Comparison of ENCODE assay signal across 16 cellular contexts in genomic region chr1:204319027-204319426, GRCh38. TPM values are rescaled to one million over a fixed set of nuclear protein-coding genes. Genes with fewer than 3 reads are reported as not detected.
DNase-seq lines count a peak whose midpoint lies in the region; ATAC-seq and TF ChIP-seq lines count a peak whose summit lies in the region.
"Had no signal": no experiment of that assay in that cellular context is flagged by ENCODE, and none has a peak within 500 bp of the region (broad histone marks: within the 10 kb centered on the region; RNA-seq: fewer than 3 reads in every experiment).

No MANE protein-coding gene starts in this region.

- no peaks in the 10 kb centered on the region for H3K36me3 ChIP-seq in colonic mucosa
- H3K36me3 ChIP-seq in mesenchymal stem cell (ENCODE audit: control insufficient read depth in 1 of 2, insufficient read depth in 2 of 2, low read depth in 1 of 2, low read length in 2 of 2) = no peaks in the 10 kb centered on the region
- H3K36me3 ChIP-seq: ascending aorta, upper lobe of left lung had no signal

- POLR2A ChIA-PET in activated CD4-positive, alpha-beta T cell treated with anti-CD3 and anti-CD28 coated beads for 36 hours (lab: Charles Lee) = no interaction called here
- POLR2A ChIA-PET in activated CD8-positive, alpha-beta T cell treated with anti-CD3 and anti-CD28 coated beads for 36 hours (lab: Charles Lee) = interaction anchor here (0.7 kb wide), 1 partner anchor 247 kb away, joined by 3 read pairs; no protein-coding TSS in a partner anchor

- H3K79me1 ChIP-seq in mesenchymal stem cell (replicated peaks; ENCODE audit: low read length, poor library complexity, severe bottlenecking) = no peaks in the 10 kb centered on the region

- H3K36me3 Mint-ChIP-seq in activated CD4-positive, alpha-beta T cell treated with anti-CD3 and anti-CD28 coated beads for 36 hours (ENCODE audit: low read depth) = no peaks in the 10 kb centered on the region
- H3K36me3 Mint-ChIP-seq in activated CD8-positive, alpha-beta T cell treated with anti-CD3 and anti-CD28 coated beads for 36 hours (ENCODE audit: low read depth) = no peaks in the 10 kb centered on the region
- H3K36me3 Mint-ChIP-seq: CD4-positive, CD25-positive, alpha-beta regulatory T cell; WTC11 had no signal

- 31% methylated on average over 4 of the region's 5 CpGs for WGBS in mesenchymal stem cell

- peak overlapping the region; percentile 27 for H2BK120ac ChIP-seq in mesenchymal stem cell (ENCODE audit: low read depth, low read length)

- no peak for ATAC-seq in activated CD4-positive, alpha-beta T cell treated with anti-CD3 and anti-CD28 coated beads for 36 hours
- ATAC-seq in GM18873 (IDR thresholded peaks at IDR 0.05; ENCODE audit: low FRiP score, unreplicated experiment) = no peak
- no peak for ATAC-seq in activated CD8-positive, alpha-beta T cell treated with anti-CD3 and anti-CD28 coated beads for 36 hours
- ATAC-seq: WTC11 had no signal

- H3K4me2 ChIP-seq in mesenchymal stem cell (ENCODE audit: low read length, poor library complexity, severe bottlenecking) = no peak overlapping the region

- H3K27ac ChIP-seq in colonic mucosa (peak overlapping the region; percentile 46), mesenchymal stem cell (ENCODE audit: low read length, poor library complexity, severe bottlenecking) (no peak overlapping the region), temporal lobe (ENCODE audit: low read depth, low read length) (peak overlapping the region; percentile 10)
- H3K27ac ChIP-seq: ascending aorta had no signal

- no peak overlapping the region for H3K14ac ChIP-seq in mesenchymal stem cell (ENCODE audit: low read length in 2 of 2)

- H3K27me3 ChIP-seq in colonic mucosa (no peaks in the 10 kb centered on the region), mesenchymal stem cell (ENCODE audit: control insufficient read depth in 1 of 2, insufficient read depth in 1 of 2, low read length in 2 of 2) (peaks cover 16 to 23% of the 10 kb centered on the region in 2 experiments)
- H3K27me3 ChIP-seq: ascending aorta, upper lobe of left lung had no signal

- H2AFZ ChIP-seq in mesenchymal stem cell (ENCODE audit: low read depth, low read length) = no peak overlapping the region

- no peak overlapping the region for H2AK5ac ChIP-seq in mesenchymal stem cell (ENCODE audit: low read length, severe bottlenecking)

- H3K9me3 ChIP-seq in colonic mucosa (no peaks in the 10 kb centered on the region), mesenchymal stem cell (ENCODE audit: control insufficient read depth, low read length) (no peaks in the 10 kb centered on the region)
- H3K9me3 ChIP-seq: ascending aorta, upper lobe of left lung had no signal

- H3K9ac ChIP-seq in colonic mucosa (ENCODE audit: low read depth in 2 of 2, low read length in 2 of 2) (no peak overlapping the region), mesenchymal stem cell (ENCODE audit: low read length) (no peak overlapping the region)

- H2BK5ac ChIP-seq in mesenchymal stem cell (ENCODE audit: low read depth, low read length, poor library complexity, severe bottlenecking) = no peak overlapping the region

- no peak overlapping the region for H2BK15ac ChIP-seq in mesenchymal stem cell (ENCODE audit: low read depth, poor library complexity, severe bottlenecking)

- CTCF ChIA-PET in activated CD4-positive, alpha-beta T cell treated with anti-CD3 and anti-CD28 coated beads for 36 hours (lab: Charles Lee) = interaction anchor here (1.5 kb wide), 1 partner anchor 11 kb away, joined by 4 read pairs; no protein-coding TSS in a partner anchor
- CTCF ChIA-PET in activated CD8-positive, alpha-beta T cell treated with anti-CD3 and anti-CD28 coated beads for 36 hours (lab: Charles Lee) = interaction anchor here (0.8 kb wide), 1 partner anchor 45 kb away, joined by 4 read pairs; no protein-coding TSS in a partner anchor

- no peaks in the 10 kb centered on the region for H3K9me3 Mint-ChIP-seq in activated CD4-positive, alpha-beta T cell treated with anti-CD3 and anti-CD28 coated beads for 36 hours (ENCODE audit: low read depth)
- no peaks in the 10 kb centered on the region for H3K9me3 Mint-ChIP-seq in activated CD8-positive, alpha-beta T cell treated with anti-CD3 and anti-CD28 coated beads for 36 hours
- H3K9me3 Mint-ChIP-seq: CD4-positive, CD25-positive, alpha-beta regulatory T cell; WTC11 had no signal

- peak overlapping the region; percentile 48 for H3K27ac Mint-ChIP-seq in activated CD4-positive, alpha-beta T cell treated with anti-CD3 and anti-CD28 coated beads for 36 hours
- H3K27ac Mint-ChIP-seq in activated CD8-positive, alpha-beta T cell treated with anti-CD3 and anti-CD28 coated beads for 36 hours = no peak overlapping the region
- H3K27ac Mint-ChIP-seq: CD4-positive, CD25-positive, alpha-beta regulatory T cell; WTC11 had no signal

- H3K4me3 ChIP-seq in colonic mucosa = no peak overlapping the region
- H3K4me3 ChIP-seq in mesenchymal stem cell (ENCODE audit: insufficient read depth in 1 of 2, low read depth in 1 of 2, low read length in 2 of 2) = no peak overlapping the region
- H3K4me3 ChIP-seq: ascending aorta, upper lobe of left lung had no signal

- H3K18ac ChIP-seq in mesenchymal stem cell (ENCODE audit: low read depth in 1 of 2, low read length in 2 of 2) = peak overlapping the region; percentile 81 to 93

- intact Hi-C loops in activated CD4-positive, alpha-beta T cell treated with anti-CD3 and anti-CD28 coated beads for 36 hours (cut with DNase I, micrococcal nuclease) = no loop called here
- intact Hi-C loops in colonic mucosa (cut with DNase I) = no loop called here
- intact Hi-C loops in activated CD8-positive, alpha-beta T cell treated with anti-CD3 and anti-CD28 coated beads for 36 hours (cut with micrococcal nuclease) = no loop called here

- peak overlapping the region in 1 of 2 experiments; percentile 86 for H3K4ac ChIP-seq in mesenchymal stem cell (ENCODE audit: low read depth in 1 of 2, low read length in 2 of 2)

- H3K27me3 Mint-ChIP-seq in activated CD4-positive, alpha-beta T cell treated with anti-CD3 and anti-CD28 coated beads for 36 hours = no peaks in the 10 kb centered on the region
- H3K27me3 Mint-ChIP-seq in activated CD8-positive, alpha-beta T cell treated with anti-CD3 and anti-CD28 coated beads for 36 hours = no peaks in the 10 kb centered on the region

- H4K8ac ChIP-seq in mesenchymal stem cell (ENCODE audit: low read length) = peak overlapping the region; percentile 33

- H2BK12ac ChIP-seq in mesenchymal stem cell (ENCODE audit: low read length in 2 of 2) = peak overlapping the region; percentile 49 to 95

- peaks cover 22% of the 10 kb centered on the region for H3K4me1 Mint-ChIP-seq in activated CD4-positive, alpha-beta T cell treated with anti-CD3 and anti-CD28 coated beads for 36 hours
- peaks cover 17% of the 10 kb centered on the region for H3K4me1 Mint-ChIP-seq in activated CD8-positive, alpha-beta T cell treated with anti-CD3 and anti-CD28 coated beads for 36 hours (ENCODE audit: low read depth)
- H3K4me1 Mint-ChIP-seq: CD4-positive, CD25-positive, alpha-beta regulatory T cell had no signal

- H3K4me1 ChIP-seq in colonic mucosa = peaks cover 6% of the 10 kb centered on the region
- peaks cover 10% of the 10 kb centered on the region for H3K4me1 ChIP-seq in mesenchymal stem cell (ENCODE audit: control insufficient read depth, insufficient read depth, low read depth, low read length)
- H3K4me1 ChIP-seq: ascending aorta had no signal

- TF ChIP-seq CTCF in colonic mucosa (IDR thresholded peaks at IDR 0.05) = no peak
- TF ChIP-seq CTCF in activated CD8-positive, alpha-beta T cell treated with anti-CD3 and anti-CD28 coated beads for 36 hours (IDR thresholded peaks at IDR 0.05) = no peak

- no peak overlapping the region for H3K4me3 Mint-ChIP-seq in activated CD4-positive, alpha-beta T cell treated with anti-CD3 and anti-CD28 coated beads for 36 hours
- no peak overlapping the region for H3K4me3 Mint-ChIP-seq in activated CD8-positive, alpha-beta T cell treated with anti-CD3 and anti-CD28 coated beads for 36 hours
- H3K4me3 Mint-ChIP-seq: CD4-positive, CD25-positive, alpha-beta regulatory T cell; WTC11 had no signal

- no peak overlapping the region for H3K23ac ChIP-seq in mesenchymal stem cell (ENCODE audit: low read length in 2 of 2)

- H4K91ac ChIP-seq in mesenchymal stem cell (ENCODE audit: low read length) = peak overlapping the region; percentile 81

- DNase-seq in activated CD4-positive, alpha-beta T cell treated with anti-CD3 and anti-CD28 coated beads for 36 hours = no peak
- no peak for DNase-seq in activated CD4-positive, alpha-beta T cell treated with anti-CD3 and anti-CD28 coated beads, Interleukin-2, amount 50 U/mL, for 4 hours
- DNase-seq in colonic mucosa (no peak), mesenchymal stem cell (peak; percentile 64), iPS-NIHi7 (ENCODE audit: extremely low spot score) (no peak)
- DNase-seq in activated CD8-positive, alpha-beta T cell treated with anti-CD3 and anti-CD28 coated beads for 36 hours = no peak
- DNase-seq: activated gamma-delta T cell; CD4-positive, CD25-positive, alpha-beta regulatory T cell; NCI-H1105 treated with DMSO at 0.1 percent for 48 hours; SIG-M5; T-helper 2 cell had no signal

RNA-seq across cellular contexts. Expression of gene PLEKHA6, which starts 40.7 kb away (rescaled TPM):
- under 1 TPM; 0.86 to 0.87 TPM for total RNA-seq in activated CD4-positive, alpha-beta T cell treated with anti-CD3 and anti-CD28 coated beads for 36 hours
- 100 to 1,000 TPM in 1 of 2 donors, 10 to 100 TPM in 1; 84.5 to 165 TPM for total RNA-seq in colonic mucosa
- polyA plus RNA-seq in mesenchymal stem cell (2013, experiment 1 of 2) = 4.0 TPM
- 4.8 TPM for polyA plus RNA-seq in mesenchymal stem cell (2013, experiment 2 of 2)
- total RNA-seq in temporal lobe = 10.3 TPM
- total RNA-seq in activated CD8-positive, alpha-beta T cell treated with anti-CD3 and anti-CD28 coated beads for 36 hours = 1 to 10 TPM; 3.0 to 3.7 TPM
- polyA plus RNA-seq: CD4-positive, CD25-positive, alpha-beta regulatory T cell had no signal
